Comparison of ENCODE assay signal across 22 cellular contexts in genomic region chr2:41283079-41283765, GRCh38.
A peak's percentile ranks its signal among the peaks of the same experiment; 100 is the strongest.
DNase-seq lines count a peak whose midpoint lies in the region; ATAC-seq, FAIRE-seq and TF ChIP-seq lines count a peak whose summit lies in the region.
"Had no signal": no experiment of that assay in that cellular context is flagged by ENCODE, and none has a peak within 500 bp of the region (broad histone marks: within the 10 kb centered on the region; RNA-seq: fewer than 3 reads in every experiment).

No MANE protein-coding gene starts in this region.

- H2BK15ac ChIP-seq in IMR-90 (ENCODE audit: low read depth, low read length) (no peak overlapping the region), mesenchymal stem cell (ENCODE audit: low read depth, poor library complexity, severe bottlenecking) (no peak overlapping the region)

- no peak overlapping the region for H4K5ac ChIP-seq in IMR-90 (ENCODE audit: low read depth, low read length)

- no peaks in the 10 kb centered on the region for H3K27me3 ChIP-seq in IMR-90 (ENCODE audit: control insufficient read depth, insufficient read depth, low read length)
- no peaks in the 10 kb centered on the region for H3K27me3 ChIP-seq in astrocyte (ENCODE audit: insufficient read depth, low read length)
- no peaks in the 10 kb centered on the region for H3K27me3 ChIP-seq in mesenchymal stem cell (ENCODE audit: control insufficient read depth in 1 of 2, insufficient read depth in 1 of 2, low read length in 2 of 2)
- H3K27me3 ChIP-seq: adrenal gland, thyroid gland had no signal

- no peak overlapping the region for H4K91ac ChIP-seq in IMR-90 (ENCODE audit: insufficient read depth, low read depth, low read length)
- H4K91ac ChIP-seq in mesenchymal stem cell (ENCODE audit: low read length) = no peak overlapping the region

- H4K8ac ChIP-seq in IMR-90 (ENCODE audit: low read depth in 2 of 2, low read length in 2 of 2) (no peak overlapping the region), mesenchymal stem cell (ENCODE audit: low read length) (no peak overlapping the region)

- H2BK20ac ChIP-seq in IMR-90 (ENCODE audit: low read depth, low read length) = no peak overlapping the region

- H3K14ac ChIP-seq in IMR-90 (replicated peaks; ENCODE audit: low read depth, low read length) (no peak overlapping the region), mesenchymal stem cell (ENCODE audit: low read length in 2 of 2) (no peak overlapping the region)

- H3K4me2 ChIP-seq in IMR-90 (ENCODE audit: low read depth, low read length) (no peak overlapping the region), astrocyte (ENCODE audit: low read length) (peak overlapping the region; percentile 15), mesenchymal stem cell (ENCODE audit: low read length, poor library complexity, severe bottlenecking) (no peak overlapping the region)

- CTCF ChIA-PET in IMR-90 (lab: Yijun Ruan, JAX) = no interaction called here

- H3K56ac ChIP-seq in IMR-90 (ENCODE audit: extremely low read depth, insufficient read depth, low read length) = no peak overlapping the region

- H3K36me3 Mint-ChIP-seq in astrocyte (ENCODE audit: low read depth, unreplicated experiment) = no peaks in the 10 kb centered on the region
- no peaks in the 10 kb centered on the region for H3K36me3 Mint-ChIP-seq in osteocyte (ENCODE audit: unreplicated experiment)
- H3K36me3 Mint-ChIP-seq: CD8-positive, alpha-beta T cell had no signal

- intact Hi-C loops in IMR-90 (cut with micrococcal nuclease) = no loop called here

- H2BK5ac ChIP-seq in IMR-90 (ENCODE audit: low read depth, low read length, poor library complexity, severe bottlenecking) (no peak overlapping the region), mesenchymal stem cell (ENCODE audit: low read depth, low read length, poor library complexity, severe bottlenecking) (no peak overlapping the region)

- H3K9ac ChIP-seq in IMR-90 (ENCODE audit: low read depth, low read length) (no peak overlapping the region), astrocyte (ENCODE audit: low read length) (peak overlapping the region; percentile 51), mesenchymal stem cell (ENCODE audit: low read length) (no peak overlapping the region)

- H2AFZ ChIP-seq in IMR-90 (replicated peaks; ENCODE audit: low read length, poor library complexity) = no peak overlapping the region
- peak overlapping the region; percentile 35 for H2AFZ ChIP-seq in astrocyte (ENCODE audit: low read depth, low read length)
- H2AFZ ChIP-seq in mesenchymal stem cell (ENCODE audit: low read depth, low read length) = no peak overlapping the region

- dilution Hi-C loops in IMR-90 (cut with HindIII; ENCODE audit: low sequenced_read_pairs, unreplicated experiment) = no loop called here

- no TSS peak for BruUV-seq in IMR-90 (replicated peaks; lab: Mats Ljungman, UMichigan)

- no peak for FAIRE-seq in astrocyte (lab: Jason Lieb, UNC)
- FAIRE-seq: RCC 7860 had no signal

- H2BK120ac ChIP-seq in IMR-90 (ENCODE audit: low read depth, low read length) = no peak overlapping the region
- H2BK120ac ChIP-seq in mesenchymal stem cell (ENCODE audit: low read depth, low read length) = peak overlapping the region; percentile 15

- no peak overlapping the region for H2AK9ac ChIP-seq in IMR-90 (replicated peaks; ENCODE audit: low read depth, low read length, poor library complexity)

- no peak for TF ChIP-seq RAD21 in IMR-90 (IDR thresholded peaks at IDR 0.05; ENCODE audit: low read length)

- TF ChIP-seq CTCF in IMR-90 (conservative IDR thresholded peaks at IDR 0.05; ENCODE audit: low read depth, low read length) = no peak
- no peak for TF ChIP-seq CTCF in astrocyte (IDR thresholded peaks at IDR 0.05; ENCODE audit: insufficient read depth, low read depth, low read length)
- TF ChIP-seq CTCF in osteocyte (IDR thresholded peaks at IDR 0.05) = no peak

- no peak overlapping the region for H2AK5ac ChIP-seq in IMR-90 (ENCODE audit: low read depth, low read length)
- no peak overlapping the region for H2AK5ac ChIP-seq in mesenchymal stem cell (ENCODE audit: low read length, severe bottlenecking)

- POLR2A ChIA-PET in IMR-90 (lab: Charles Lee; ENCODE audit: unreplicated experiment) = no interaction called here

- ATAC-seq in IMR-90 (ENCODE audit: low read depth) (no peak), GM18868 (IDR thresholded peaks at IDR 0.05; ENCODE audit: unreplicated experiment) (no peak), GM21381 (IDR thresholded peaks at IDR 0.05; ENCODE audit: unreplicated experiment) (no peak)
- ATAC-seq: CD8-positive, alpha-beta T cell; sciatic nerve had no signal

- no peaks in the 10 kb centered on the region for H3K9me1 ChIP-seq in IMR-90 (ENCODE audit: insufficient read depth, low read length)

- H3K4ac ChIP-seq in IMR-90 (ENCODE audit: low read depth, low read length) (no peak overlapping the region), mesenchymal stem cell (ENCODE audit: low read depth in 1 of 2, low read length in 2 of 2) (no peak overlapping the region)

- no peaks in the 10 kb centered on the region for H4K20me1 ChIP-seq in IMR-90 (ENCODE audit: insufficient read depth, low read length)
- H4K20me1 ChIP-seq in astrocyte (ENCODE audit: insufficient read depth, low read length) = no peaks in the 10 kb centered on the region

- no peak overlapping the region for H2BK12ac ChIP-seq in mesenchymal stem cell (ENCODE audit: low read length in 2 of 2)

- H3K23ac ChIP-seq in IMR-90 (ENCODE audit: low read depth, low read length) (no peak overlapping the region), mesenchymal stem cell (ENCODE audit: low read length in 2 of 2) (no peak overlapping the region)

- H3K27me3 Mint-ChIP-seq in astrocyte (ENCODE audit: low read depth, unreplicated experiment) (no peaks in the 10 kb centered on the region), osteocyte (ENCODE audit: unreplicated experiment) (peaks cover 2% of the 10 kb centered on the region)
- H3K27me3 Mint-ChIP-seq: activated CD4-positive, alpha-beta T cell treated with anti-CD3 and anti-CD28 coated beads, Interleukin-2, amount 10 ng/mL, durations not matched to agents 7 days and 5 days had no signal

- TF ChIP-seq POLR2A in IMR-90 (IDR thresholded peaks at IDR 0.05; ENCODE audit: low read depth, low read length) = no peak

- H3K79me1 ChIP-seq in IMR-90 (ENCODE audit: low read depth in 1 of 2, low read length in 2 of 2) = no peaks in the 10 kb centered on the region
- H3K79me1 ChIP-seq in mesenchymal stem cell (replicated peaks; ENCODE audit: low read length, poor library complexity, severe bottlenecking) = no peaks in the 10 kb centered on the region

- in situ Hi-C loops in IMR-90 (cut with MboI; ENCODE audit: low sequenced_read_pairs) = no loop called here

- H3K36me3 ChIP-seq in IMR-90 (ENCODE audit: control insufficient read depth, insufficient read depth, low read length) = no peaks in the 10 kb centered on the region
- no peaks in the 10 kb centered on the region for H3K36me3 ChIP-seq in astrocyte (ENCODE audit: insufficient read depth, low read length)
- H3K36me3 ChIP-seq in mesenchymal stem cell (ENCODE audit: control insufficient read depth in 1 of 2, insufficient read depth in 2 of 2, low read depth in 1 of 2, low read length in 2 of 2) = no peaks in the 10 kb centered on the region
- H3K36me3 ChIP-seq: adrenal gland, thyroid gland had no signal

- H3K9me3 Mint-ChIP-seq in astrocyte (ENCODE audit: unreplicated experiment) = peaks cover 3% of the 10 kb centered on the region
- no peaks in the 10 kb centered on the region for H3K9me3 Mint-ChIP-seq in osteocyte (ENCODE audit: unreplicated experiment)
- H3K9me3 Mint-ChIP-seq: activated CD4-positive, alpha-beta T cell treated with anti-CD3 and anti-CD28 coated beads, Interleukin-2, amount 10 ng/mL, durations not matched to agents 7 days and 5 days; CD8-positive, alpha-beta T cell had no signal

- H3K79me2 ChIP-seq in astrocyte (ENCODE audit: insufficient read depth, low read length) = no peaks in the 10 kb centered on the region

- 60% methylated on average over 1 of the region's 4 CpGs; no CpG with 5 or more reads in 1 of the 2 experiments for WGBS in IMR-90 (ENCODE audit: extremely low coverage in 2 of 2, insufficient read length in 1 of 2), 2 experiments
- WGBS in mesenchymal stem cell = 59% methylated on average over 4 of the region's 4 CpGs

- no peak overlapping the region for H3K18ac ChIP-seq in IMR-90 (ENCODE audit: low read depth, low read length)
- H3K18ac ChIP-seq in mesenchymal stem cell (ENCODE audit: low read depth in 1 of 2, low read length in 2 of 2) = no peak overlapping the region

- H3K4me3 ChIP-seq in IMR-90 (ENCODE audit: insufficient read depth, low read depth, low read length) = no peak overlapping the region
- no peak overlapping the region for H3K4me3 ChIP-seq in astrocyte (ENCODE audit: insufficient read depth, low read depth, low read length)
- no peak overlapping the region for H3K4me3 ChIP-seq in mesenchymal stem cell (ENCODE audit: insufficient read depth in 1 of 2, low read depth in 1 of 2, low read length in 2 of 2)
- H3K4me3 ChIP-seq: adrenal gland, SK-N-MC, thyroid gland had no signal

- H3K4me3 Mint-ChIP-seq in astrocyte (ENCODE audit: unreplicated experiment) (peak overlapping the region; percentile 17), osteocyte (ENCODE audit: unreplicated experiment) (no peak overlapping the region)
- H3K4me3 Mint-ChIP-seq: activated CD4-positive, alpha-beta T cell treated with anti-CD3 and anti-CD28 coated beads, Interleukin-2, amount 10 ng/mL, durations not matched to agents 7 days and 5 days; CD8-positive, alpha-beta T cell had no signal

- H3K27ac Mint-ChIP-seq in astrocyte (ENCODE audit: unreplicated experiment) (peak overlapping the region; percentile 98), osteocyte (ENCODE audit: unreplicated experiment) (no peak overlapping the region)
- H3K27ac Mint-ChIP-seq: activated CD4-positive, alpha-beta T cell treated with anti-CD3 and anti-CD28 coated beads, Interleukin-2, amount 10 ng/mL, durations not matched to agents 7 days and 5 days; CD8-positive, alpha-beta T cell had no signal

- H3K4me1 ChIP-seq in IMR-90 (ENCODE audit: control insufficient read depth, insufficient read depth, low read length) (no peaks in the 10 kb centered on the region), astrocyte (ENCODE audit: insufficient read depth, low read length) (no peaks in the 10 kb centered on the region), mesenchymal stem cell (ENCODE audit: control insufficient read depth, insufficient read depth, low read depth, low read length) (no peaks in the 10 kb centered on the region)
- H3K4me1 ChIP-seq: adrenal gland, thyroid gland had no signal

- DNase-seq in ELR (ENCODE audit: low read depth) (peak; percentile 67), IMR-90 (peak; percentile 20), astrocyte (ENCODE audit: low read depth) (peak; percentile 34), mesenchymal stem cell (peak; percentile 38), osteocyte (ENCODE audit: extremely low spot score, unreplicated experiment) (no peak)
- DNase-seq in activated effector memory CD4-positive, alpha-beta T cell treated with Interleukin-2 at 50 U/mL for 16 hours = no peak
- DNase-seq: activated CD4-positive, alpha-beta T cell treated with anti-CD3 and anti-CD28 coated beads, Interleukin-2, amount 10 ng/mL, durations not matched to agents 7 days and 5 days; activated CD8-positive, alpha-beta memory T cell treated with anti-CD3 and anti-CD28 coated beads, Interleukin-2, amount 50 U/mL, for 4 hours; activated effector memory CD4-positive, alpha-beta T cell treated with anti-CD3 and anti-CD28 coated beads, Interleukin-2, amount 50 U/mL, for 16 hours; adrenal gland; CD8-positive, alpha-beta T cell; central memory CD4-positive, alpha-beta T cell; glutamatergic neuron; NCI-H774; stimulated activated CD4-positive, alpha-beta T cell treated with anti-CD3 and anti-CD28 coated beads, Interleukin-2, amount 100 ng/mL, for 24 hours; stimulated activated naive CD4-positive, alpha-beta T cell treated with Interleukin-2 at 50 U/mL for 16 hours; thyroid gland had no signal

- H3K27ac ChIP-seq in IMR-90 (ENCODE audit: insufficient read depth, low read length) = no peak overlapping the region
- peak overlapping the region; percentile 52 for H3K27ac ChIP-seq in astrocyte (ENCODE audit: low read depth, low read length)
- peak overlapping the region; percentile 53 for H3K27ac ChIP-seq in mesenchymal stem cell (ENCODE audit: low read length, poor library complexity, severe bottlenecking)
- H3K27ac ChIP-seq: adrenal gland, SK-N-MC, thyroid gland had no signal

- H3K4me1 Mint-ChIP-seq in astrocyte (ENCODE audit: low read depth, unreplicated experiment) = peaks cover 19% of the 10 kb centered on the region
- H3K4me1 Mint-ChIP-seq in osteocyte (ENCODE audit: unreplicated experiment) = no peaks in the 10 kb centered on the region
- H3K4me1 Mint-ChIP-seq: activated CD4-positive, alpha-beta T cell treated with anti-CD3 and anti-CD28 coated beads, Interleukin-2, amount 10 ng/mL, durations not matched to agents 7 days and 5 days had no signal

- H3K9me3 ChIP-seq in IMR-90 (ENCODE audit: control insufficient read depth, insufficient read depth, low read length) = no peaks in the 10 kb centered on the region
- H3K9me3 ChIP-seq in astrocyte (ENCODE audit: insufficient read depth, low read depth, low read length) = no peaks in the 10 kb centered on the region
- no peaks in the 10 kb centered on the region for H3K9me3 ChIP-seq in mesenchymal stem cell (ENCODE audit: control insufficient read depth, low read length)
- H3K9me3 ChIP-seq: adrenal gland, thyroid gland had no signal

Comparison
In these comparisons a context has a peak if more than half of its experiments do, and no peak if none do; other contexts are left out.
1. DNase-seq: peak in ELR (single experiment), IMR-90 (single experiment), astrocyte (single experiment) and mesenchymal stem cell (single experiment); none in activated effector memory CD4-positive, alpha-beta T cell treated with Interleukin-2 at 50 U/mL for 16 hours (single experiment) and osteocyte (single experiment).